Comparison of ENCODE assay signal across 27 cellular contexts in genomic region chr11:104837969-104838639, GRCh38.
"Had no signal": no experiment of that assay in that cellular context is flagged by ENCODE, and none has a peak within 500 bp of the region (broad histone marks: within the 10 kb centered on the region; RNA-seq: fewer than 3 reads in every experiment).

No MANE protein-coding gene starts in this region.

- DNase-seq: activated CD4-positive, alpha-beta T cell treated with anti-CD3 and anti-CD28 coated beads for 4 hours; activated CD8-positive, alpha-beta memory T cell treated with anti-CD3 and anti-CD28 coated beads, Interleukin-2, amount 50 U/mL, for 48 hours; activated CD8-positive, alpha-beta T cell treated with anti-CD3 and anti-CD28 coated beads, Interleukin-2, amount 10 ng/mL, durations not matched to agents 7 days and 5 days; activated effector memory CD4-positive, alpha-beta T cell treated with Interleukin-2 at 50 U/mL for 16 hours; activated naive CD4-positive, alpha-beta T cell; activated T-cell treated with anti-CD3 and anti-CD28 coated beads, Interleukin-2, amount 50 U/mL, for 1 hour; aorta; caudate nucleus; NCI-H1105 treated with DMSO at 0.1 percent for 48 hours; NCI-H1436 treated with DMSO at 0.1 percent for 48 hours; NCI-H187; NCI-H2081; NCI-H510A treated with DMSO at 0.1 percent for 48 hours; NCI-H69; NK-92 treated with Interleukin-12 subunit alpha and Interleukin-12 subunit beta, amount 100 ng/mL, for 24 hours; OCI-M1; Right ventricle myocardium superior; SJCRH30; SK-N-SH; T-helper 1 cell had no signal

- H3K4me1 Mint-ChIP-seq: activated naive CD4-positive, alpha-beta T cell treated with anti-CD3 and anti-CD28 coated beads, Interleukin-2, amount 50 U/mL, for 24 hours had no signal

- ATAC-seq: activated CD4-positive, CD25-positive, alpha-beta regulatory T cell treated with anti-CD3 and anti-CD28 coated beads, Interleukin-2, amount 50 U/mL, for 24 hours; activated CD8-positive, alpha-beta T cell treated with anti-CD3 and anti-CD28 coated beads, Interleukin-2, amount 10 ng/mL, durations not matched to agents 7 days and 5 days; Panc1 had no signal

- H3K4me2 ChIP-seq: SK-N-SH had no signal

- H3K4me3 Mint-ChIP-seq: activated CD8-positive, alpha-beta T cell treated with anti-CD3 and anti-CD28 coated beads, Interleukin-2, amount 10 ng/mL, durations not matched to agents 7 days and 5 days; activated naive CD4-positive, alpha-beta T cell treated with anti-CD3 and anti-CD28 coated beads, Interleukin-2, amount 50 U/mL, for 24 hours; activated T-helper 1 cell treated with anti-CD3 and anti-CD28 coated beads, Interleukin-12 subunit alpha, Interleukin-12 subunit beta, Interleukin-2, Interleukin-4 antibody, amounts not matched to agents 30 ng/mL and 10 ng/mL and 1 ng/mL, durations not matched to agents 14 hours and 24 hours and 36 hours had no signal

- H3K4me3 ChIP-seq: breast epithelium, SJCRH30 had no signal

- H3K9ac ChIP-seq: SK-N-SH had no signal

- H3K4me1 ChIP-seq: breast epithelium, SJCRH30 had no signal

- H3K27ac ChIP-seq: breast epithelium, RWPE1, SJCRH30, VCaP had no signal

- H3K27me3 Mint-ChIP-seq: activated naive CD4-positive, alpha-beta T cell treated with anti-CD3 and anti-CD28 coated beads, Interleukin-2, amount 50 U/mL, for 24 hours had no signal

- H3K27me3 ChIP-seq: breast epithelium, SJCRH30 had no signal

- H3K9me3 ChIP-seq: SJCRH30, SK-N-SH had no signal

- H3K27ac Mint-ChIP-seq: activated CD8-positive, alpha-beta T cell treated with anti-CD3 and anti-CD28 coated beads, Interleukin-2, amount 10 ng/mL, durations not matched to agents 7 days and 5 days; activated naive CD4-positive, alpha-beta T cell treated with anti-CD3 and anti-CD28 coated beads, Interleukin-2, amount 50 U/mL, for 24 hours; activated T-helper 1 cell treated with anti-CD3 and anti-CD28 coated beads, Interleukin-12 subunit alpha, Interleukin-12 subunit beta, Interleukin-2, Interleukin-4 antibody, amounts not matched to agents 30 ng/mL and 10 ng/mL and 1 ng/mL, durations not matched to agents 14 hours and 24 hours and 36 hours had no signal

- H3K36me3 ChIP-seq: breast epithelium, SJCRH30 had no signal
